In genomic region chr11:111603633-111604130, GRCh38 we compare ENCODE assay signal across 8 cellular contexts. TPM values are rescaled to one million over a fixed set of nuclear protein-coding genes. Genes with fewer than 3 reads are reported as not detected.
DNase-seq lines count a peak whose midpoint lies in the region; ATAC-seq, FAIRE-seq and TF ChIP-seq lines count a peak whose summit lies in the region.

No MANE protein-coding gene starts in this region.

- DNase-seq in LNCaP clone FGC (ENCODE audit: low read depth), result no peak
- no peak for DNase-seq in dorsolateral prefrontal cortex
- DNase-seq in natural killer cell treated with Interleukin-12 subunit alpha and Interleukin-12 subunit beta and Interleukin-15 and Interleukin-18, amount 100 ng/mL, for 72 hours (ENCODE audit: low spot score), result no peak
- DNase-seq in LoVo (ENCODE audit: low spot score), result no peak
- no peak for DNase-seq in NAMALWA (ENCODE audit: low spot score)
- DNase-seq in sciatic nerve (ENCODE audit: low spot score), result no peak
- DNase-seq in urothelium cell line (ENCODE audit: low spot score), result no peak

- peak overlapping the region; percentile 96 for H3K4me2 ChIP-seq in BLaER1

- no peaks in the 10 kb centered on the region for H3K9me3 ChIP-seq in BLaER1

- H3K4me3 ChIP-seq in BLaER1 (peak overlapping the region; percentile 92), LNCaP clone FGC (ENCODE audit: low read depth, low read length) (peak overlapping the region; percentile 89), dorsolateral prefrontal cortex (peak overlapping the region; percentile 61 to 100 (median 95))

- ATAC-seq in natural killer cell treated with Interleukin-12 subunit alpha and Interleukin-12 subunit beta and Interleukin-15 and Interleukin-18, amount 100 ng/mL, for 72 hours, result no peak
- no peak for ATAC-seq in sciatic nerve

- H3K4me3 Mint-ChIP-seq in natural killer cell treated with Interleukin-12 subunit alpha and Interleukin-12 subunit beta and Interleukin-15 and Interleukin-18, amount 100 ng/mL, for 72 hours, result peak overlapping the region; percentile 98

- peaks cover 50% of the 10 kb centered on the region for H4K20me1 ChIP-seq in BLaER1

- no peaks in the 10 kb centered on the region for H3K36me3 ChIP-seq in BLaER1

- no peaks in the 10 kb centered on the region for H3K27me3 Mint-ChIP-seq in natural killer cell treated with Interleukin-12 subunit alpha and Interleukin-12 subunit beta and Interleukin-15 and Interleukin-18, amount 100 ng/mL, for 72 hours

- no peaks in the 10 kb centered on the region for H3K9me3 Mint-ChIP-seq in natural killer cell treated with Interleukin-12 subunit alpha and Interleukin-12 subunit beta and Interleukin-15 and Interleukin-18, amount 100 ng/mL, for 72 hours

- H3K9ac ChIP-seq in BLaER1, result peak overlapping the region; percentile 93

- intact Hi-C loops in dorsolateral prefrontal cortex (cut with DNase I) (loop anchor here (2.0 to 5.0 kb wide), 4 partner anchors 131 to 239 kb away; partner anchors contain the start of gene PPP2R1B (in 1 of the 2)), sciatic nerve (cut with DNase I) (loop anchor here (5.0 kb wide), 1 partner anchor 174 kb away; no protein-coding TSS in a partner anchor)

- H3K27me3 ChIP-seq in BLaER1, result no peaks in the 10 kb centered on the region
- no peaks in the 10 kb centered on the region for H3K27me3 ChIP-seq in dorsolateral prefrontal cortex

- FAIRE-seq in urothelium cell line (lab: Jason Lieb, UNC), result no peak

- peaks cover 25% of the 10 kb centered on the region for H3K4me1 ChIP-seq in BLaER1

- peak overlapping the region; percentile 82 to 88 for H3K27ac Mint-ChIP-seq in natural killer cell treated with Interleukin-12 subunit alpha and Interleukin-12 subunit beta and Interleukin-15 and Interleukin-18, amount 100 ng/mL, for 72 hours

- TF ChIP-seq CTCF in LNCaP clone FGC (IDR thresholded peaks at IDR 0.05; ENCODE audit: control insufficient read depth, extremely low read depth, insufficient read depth) (no peak), dorsolateral prefrontal cortex (IDR thresholded peaks at IDR 0.05 in 54 of 56, conservative IDR thresholded peaks at IDR 0.05 in 2 of 56; ENCODE audit: low read depth in 1 of 56, partially characterized antibody in 56 of 56) (peak in 4 of 56 donors; percentile 6 to 14 (median 12))

- H3K36me3 Mint-ChIP-seq in natural killer cell treated with Interleukin-12 subunit alpha and Interleukin-12 subunit beta and Interleukin-15 and Interleukin-18, amount 100 ng/mL, for 72 hours, result peaks cover 7% of the 10 kb centered on the region

- peak overlapping the region; percentile 83; the same call in 1 of the 2 replicates for H3K27ac ChIP-seq in BLaER1
- peak overlapping the region; percentile 86 to 100 (median 98) for H3K27ac ChIP-seq in dorsolateral prefrontal cortex

- H3K4me1 Mint-ChIP-seq in natural killer cell treated with Interleukin-12 subunit alpha and Interleukin-12 subunit beta and Interleukin-15 and Interleukin-18, amount 100 ng/mL, for 72 hours (ENCODE audit: low read depth in 2 of 2), result peaks cover 19 to 24% of the 10 kb centered on the region in 2 donors

RNA-seq across cellular contexts. Expression of gene SIK2, which starts 1.4 kb away (rescaled TPM):
- total RNA-seq in dorsolateral prefrontal cortex (10 to 100 TPM; 33.1 to 72.4 (median 50.6) TPM), sciatic nerve (28.3 TPM)
- 1 to 10 TPM; 8.1 to 8.8 TPM for total RNA-seq in natural killer cell treated with Interleukin-12 subunit alpha and Interleukin-12 subunit beta and Interleukin-15 and Interleukin-18, amount 100 ng/mL, for 72 hours
